ENCODE assay signal across 22 cellular contexts in genomic region chr9:20394928-20395327, GRCh38.
DNase-seq lines count a peak whose midpoint lies in the region; ATAC-seq and TF ChIP-seq lines count a peak whose summit lies in the region.
"Had no signal": no experiment of that assay in that cellular context is flagged by ENCODE, and none has a peak within 500 bp of the region (broad histone marks: within the 10 kb centered on the region; RNA-seq: fewer than 3 reads in every experiment).

No MANE protein-coding gene starts in this region.

- H3K27me3 ChIP-seq in WERI-Rb-1 (ENCODE audit: insufficient read depth, low read depth, severe bottlenecking) (no peaks in the 10 kb centered on the region), A673 (replicated peaks; ENCODE audit: insufficient read depth, low read depth, low read length, poor library complexity) (no peaks in the 10 kb centered on the region)
- no peaks in the 10 kb centered on the region for H3K27me3 ChIP-seq in naive thymus-derived CD4-positive, alpha-beta T cell (ENCODE audit: control insufficient read depth in 2 of 2, insufficient read depth in 2 of 2, low read length in 2 of 2)
- H3K27me3 ChIP-seq: brain microvascular endothelial cell, esophagus squamous epithelium, gastroesophageal sphincter, spleen had no signal

- BruUV-seq in A673 (replicated peaks; lab: Mats Ljungman, UMichigan) = no TSS peak

- no peaks in the 10 kb centered on the region for H3K27me3 Mint-ChIP-seq in naive thymus-derived CD4-positive, alpha-beta T cell
- H3K27me3 Mint-ChIP-seq: activated B cell treated with CpG ODN at 0.5 μM for 24 hours; B cell; effector memory CD8-positive, alpha-beta T cell had no signal

- peaks cover 0 to 6% (median 0%) of the 10 kb centered on the region in 11 donors for H3K9me3 Mint-ChIP-seq in naive thymus-derived CD4-positive, alpha-beta T cell
- H3K9me3 Mint-ChIP-seq: activated B cell treated with CpG ODN at 0.5 μM for 24 hours; effector memory CD8-positive, alpha-beta T cell had no signal

- in situ Hi-C loops in G401 (cut with HindIII; ENCODE audit: low sequenced_read_pairs) = no loop called here

- H3K27ac ChIP-seq in WERI-Rb-1 (no peak overlapping the region), A673 (ENCODE audit: low read depth, low read length, poor library complexity, severe bottlenecking) (no peak overlapping the region)
- no peak overlapping the region for H3K27ac ChIP-seq in naive thymus-derived CD4-positive, alpha-beta T cell (ENCODE audit: low read depth, low read length)
- H3K27ac ChIP-seq: brain microvascular endothelial cell, esophagus squamous epithelium, gastroesophageal sphincter, spleen, thoracic aorta had no signal

- H3K36me3 ChIP-seq in WERI-Rb-1 (no peaks in the 10 kb centered on the region), A673 (ENCODE audit: insufficient read depth, low read length, poor library complexity, severe bottlenecking) (no peaks in the 10 kb centered on the region)
- H3K36me3 ChIP-seq in naive thymus-derived CD4-positive, alpha-beta T cell (ENCODE audit: control insufficient read depth in 2 of 3, insufficient read depth in 3 of 3, low read length in 3 of 3) = no peaks in the 10 kb centered on the region
- H3K36me3 ChIP-seq: brain microvascular endothelial cell, esophagus squamous epithelium, gastroesophageal sphincter, spleen, thoracic aorta had no signal

- ATAC-seq in naive thymus-derived CD4-positive, alpha-beta T cell = no peak
- ATAC-seq: effector memory CD8-positive, alpha-beta T cell; gastroesophageal sphincter had no signal

- POLR2A ChIA-PET in naive thymus-derived CD4-positive, alpha-beta T cell (lab: Charles Lee) = interaction anchor here (0.7 to 3.4 kb wide), 4 partner anchors 12 to 227 kb away, joined by 3 to 13 read pairs (median 4); partner anchors contain the start of gene MLLT3
- POLR2A ChIA-PET in A673 (lab: Charles Lee; ENCODE audit: low non-redundant PET) = no interaction called here

- H3K4me3 Mint-ChIP-seq in naive thymus-derived CD4-positive, alpha-beta T cell = peak overlapping the region in 5 of 10 donors; percentile 24 to 52 (median 37)
- H3K4me3 Mint-ChIP-seq: activated B cell treated with CpG ODN at 0.5 μM for 24 hours; B cell; effector memory CD8-positive, alpha-beta T cell had no signal

- CTCF ChIA-PET in naive thymus-derived CD4-positive, alpha-beta T cell (lab: Charles Lee) = interaction anchor here (1.4 to 4.8 kb wide), 3 partner anchors 18 to 37 kb away, joined by 3 to 22 read pairs (median 7); no protein-coding TSS in a partner anchor
- CTCF ChIA-PET in A673 (lab: Charles Lee) = no interaction called here

- peaks cover 0 to 54% of the 10 kb centered on the region in 2 donors for H3K4me1 ChIP-seq in naive thymus-derived CD4-positive, alpha-beta T cell (ENCODE audit: control insufficient read depth in 2 of 2, insufficient read depth in 2 of 2, low read length in 2 of 2)
- H3K4me1 ChIP-seq in A673 (ENCODE audit: insufficient read depth, low read length, poor library complexity, severe bottlenecking) = peaks cover 9% of the 10 kb centered on the region

- peak overlapping the region in 7 of 9 donors; percentile 6 to 83 (median 59) for H3K27ac Mint-ChIP-seq in naive thymus-derived CD4-positive, alpha-beta T cell
- H3K27ac Mint-ChIP-seq: activated B cell treated with CpG ODN at 0.5 μM for 24 hours; B cell; effector memory CD8-positive, alpha-beta T cell had no signal

- H3K36me3 Mint-ChIP-seq in naive thymus-derived CD4-positive, alpha-beta T cell = peaks cover 0 to 47% (median 30%) of the 10 kb centered on the region in 5 donors

- TF ChIP-seq CTCF in WERI-Rb-1 (IDR thresholded peaks at IDR 0.05; ENCODE audit: low read depth, low read length) (peak; percentile 26; the same call in 1 of the 2 replicates), A673 (conservative IDR thresholded peaks at IDR 0.05; ENCODE audit: low read depth, low read length) (no peak)

- intact Hi-C loops in naive thymus-derived CD4-positive, alpha-beta T cell (cut with micrococcal nuclease) = loop anchor here in 1 of 2 donors (2.0 to 5.0 kb wide), 2 partner anchors 14 to 123 kb away; no protein-coding TSS in a partner anchor
- intact Hi-C loops in A673 (cut with micrococcal nuclease; ENCODE audit: unreplicated experiment) = no loop called here

- H3K4me1 Mint-ChIP-seq in naive thymus-derived CD4-positive, alpha-beta T cell = peaks cover 29 to 82% (median 59%) of the 10 kb centered on the region in 7 donors

- DNase-seq in G401 (ENCODE audit: low spot score) = peak; percentile 61
- peak; percentile 79 for DNase-seq in NCI-H1694 (lab: John Stamatoyannopoulos, UW)
- DNase-seq in WERI-Rb-1 = peak; percentile 72
- no peak for DNase-seq in naive thymus-derived CD4-positive, alpha-beta T cell
- DNase-seq in putamen (ENCODE audit: low spot score) = no peak
- no peak for DNase-seq in A673 (ENCODE audit: low spot score)
- no peak for DNase-seq in NCI-H774 (lab: John Stamatoyannopoulos, UW)
- DNase-seq: activated B cell treated with CpG ODN at 0.5 μM for 24 hours; activated CD4-positive, alpha-beta T cell treated with anti-CD3 and anti-CD28 coated beads, Interleukin-2, amount 50 U/mL, for 48 hours; brain microvascular endothelial cell; effector memory CD8-positive, alpha-beta T cell; esophagus squamous epithelium; KG1; MV-4-11; NCI-H187 treated with DMSO at 0.1 percent for 48 hours; NCI-H510A; RPMI8226; spleen; stimulated activated CD4-positive, alpha-beta T cell treated with anti-CD3 and anti-CD28 coated beads, Interleukin-4, amount 100 ng/mL, for 1 hour had no signal

- H3K9me3 ChIP-seq in WERI-Rb-1 (ENCODE audit: severe bottlenecking) = no peaks in the 10 kb centered on the region
- no peaks in the 10 kb centered on the region for H3K9me3 ChIP-seq in naive thymus-derived CD4-positive, alpha-beta T cell (ENCODE audit: control insufficient read depth in 2 of 3, low read length in 3 of 3)
- H3K9me3 ChIP-seq in A673 (ENCODE audit: low read depth, low read length, poor library complexity, severe bottlenecking) = no peaks in the 10 kb centered on the region
- H3K9me3 ChIP-seq: esophagus squamous epithelium, gastroesophageal sphincter, spleen, thoracic aorta had no signal

- H3K4me3 ChIP-seq in WERI-Rb-1 (ENCODE audit: low read depth, low read length) (no peak overlapping the region), A673 (ENCODE audit: low read depth, low read length, poor library complexity, severe bottlenecking) (no peak overlapping the region)
- H3K4me3 ChIP-seq in naive thymus-derived CD4-positive, alpha-beta T cell (ENCODE audit: low read length) = no peak overlapping the region
- H3K4me3 ChIP-seq: esophagus squamous epithelium, gastroesophageal sphincter, spleen, thoracic aorta had no signal

Comparison
In these comparisons a context has a peak if more than half of its experiments do, and no peak if none do; other contexts are left out.
1. DNase-seq: peak in G401 (single experiment), NCI-H1694 (single experiment) and WERI-Rb-1 (single experiment); none in naive thymus-derived CD4-positive, alpha-beta T cell (0 of 9), putamen (single experiment), A673 (single experiment) and NCI-H774 (single experiment).